26 cellular contexts compared by ENCODE assay signal in genomic region chr6:48236375-48236774, GRCh38.
"Had no signal": no experiment of that assay in that cellular context is flagged by ENCODE, and none has a peak within 500 bp of the region (broad histone marks: within the 10 kb centered on the region; RNA-seq: fewer than 3 reads in every experiment).

No MANE protein-coding gene starts in this region.

- ATAC-seq: stimulated activated effector memory CD8-positive, alpha-beta T cell treated with anti-CD3 and anti-CD28 coated beads, Interleukin-12 subunit alpha, Interleukin-12 subunit beta, amount 100 ng/mL, for 72 hours; stimulated activated memory B cell treated with anti-CD40 and anti-IgM and Interleukin-4, amounts not matched to agents 10 μg/mL and 1 μg/mL and 100 μg/mL, for 72 hours; stimulated activated naive B cell treated with anti-CD40 and anti-IgM and Interleukin-4, amounts not matched to agents 10 μg/mL and 1 μg/mL and 100 μg/mL, for 72 hours; stimulated activated naive CD8-positive, alpha-beta T cell treated with anti-CD3 and anti-CD28 coated beads, Interleukin-15, amount 100 ng/mL, for 72 hours; stimulated activated naive CD8-positive, alpha-beta T cell treated with anti-CD3 and anti-CD28 coated beads, Interleukin-15, Interleukin-2, amounts not matched to agents 100 U/mL and 50 U/mL, for 24 hours; upper lobe of right lung had no signal

- H3K4me3 ChIP-seq: stomach, suprapubic skin, testis, thoracic aorta, thyroid gland, tibial artery, tibial nerve, transverse colon, upper lobe of left lung, upper lobe of right lung, uterus, vagina had no signal

- H3K27ac ChIP-seq: stomach, suprapubic skin, testis, thoracic aorta, thyroid gland, tibial artery, tibial nerve, transverse colon, upper lobe of left lung, upper lobe of right lung, uterus, vagina had no signal

- H3K4me1 ChIP-seq: stomach, suprapubic skin, testis, thyroid gland, tibial artery, tibial nerve, transverse colon, upper lobe of left lung, upper lobe of right lung, uterus, vagina had no signal

- H3K36me3 ChIP-seq: stomach, suprapubic skin, thoracic aorta, thyroid gland, tibial artery, tibial nerve, transverse colon, upper lobe of left lung, upper lobe of right lung, uterus, vagina had no signal

- DNase-seq: stimulated activated CD4-positive, alpha-beta T cell treated with anti-CD3 and anti-CD28 coated beads, Interleukin-2, amount 100 ng/mL, for 48 hours; stimulated activated CD4-positive, alpha-beta T cell treated with anti-CD3 and anti-CD28 coated beads, Interleukin-4, amount 100 ng/mL, for 1 hour; stimulated activated CD4-positive, alpha-beta T cell treated with anti-CD3 and anti-CD28 coated beads, Interleukin-4, amount 100 ng/mL, for 24 hours; stimulated activated CD4-positive, alpha-beta T cell treated with anti-CD3 and anti-CD28 coated beads, Interleukin-4, amount 100 ng/mL, for 4 hours; stimulated activated CD8-positive, alpha-beta memory T cell treated with anti-CD3 and anti-CD28 coated beads, Interleukin-4, amount 100 ng/mL, for 48 hours; stimulated activated naive B cell treated with anti-CD40 and anti-IgM and Interleukin-4, amounts not matched to agents 10 μg/mL and 1 μg/mL and 100 μg/mL, for 72 hours; stimulated activated naive CD4-positive, alpha-beta T cell; stimulated activated naive CD4-positive, alpha-beta T cell treated with Interleukin-2 at 50 U/mL for 16 hours; stimulated activated naive CD8-positive, alpha-beta T cell treated with anti-CD3 and anti-CD28 coated beads, Interleukin-15, amount 100 ng/mL, for 72 hours; stimulated activated naive CD8-positive, alpha-beta T cell treated with anti-CD3 and anti-CD28 coated beads, Interleukin-15, Interleukin-2, amounts not matched to agents 100 U/mL and 50 U/mL, for 24 hours; stomach; substantia nigra; testis; thyroid gland; tibial artery; transverse colon; trophoblast cell; upper lobe of left lung; upper lobe of right lung; uterus had no signal

- H3K9me3 ChIP-seq: testis, thyroid gland, uterus had no signal
